1 cellular context compared by ENCODE assay signal in genomic region chr5:35902032-35902681, GRCh38.
TF ChIP-seq lines count a peak whose summit lies in the region.

No MANE protein-coding gene starts in this region.

TF ChIP-seq in SK-N-SH treated with all-trans-retinoic acid at 6 μM for 48 hours, 23 proteins besides CTCF, POLR2A, EP300 and RAD21 (continued from another document):
- TF ChIP-seq PATZ1 (CRISPR knock-in tag; IDR thresholded peaks at IDR 0.05; ENCODE audit: borderline replicate concordance) (no peak), TCF4 (CRISPR knock-in tag; IDR thresholded peaks at IDR 0.05; ENCODE audit: borderline replicate concordance) (no peak)
TF ChIP-seq in SK-N-SH treated with all-trans-retinoic acid at 6 μM for 48 hours: peak in this region for 0.
